ENCODE assay signal across 13 cellular contexts in genomic region chr2:189086710-189087109, GRCh38.
DNase-seq lines count a peak whose midpoint lies in the region; ATAC-seq and TF ChIP-seq lines count a peak whose summit lies in the region.
"Had no signal": no experiment of that assay in that cellular context is flagged by ENCODE, and none has a peak within 500 bp of the region (broad histone marks: within the 10 kb centered on the region; RNA-seq: fewer than 3 reads in every experiment).

No MANE protein-coding gene starts in this region.

- no peaks in the 10 kb centered on the region for H3K27me3 Mint-ChIP-seq in stimulated activated naive CD8-positive, alpha-beta T cell treated with anti-CD3 and anti-CD28 coated beads, Interleukin-15, amount 100 ng/mL, for 72 hours
- H3K27me3 Mint-ChIP-seq: activated naive CD4-positive, alpha-beta T cell treated with anti-CD3 and anti-CD28 coated beads, Interleukin-2, amount 10 ng/mL, durations not matched to agents 7 days and 5 days; B cell had no signal

- no peaks in the 10 kb centered on the region for H3K4me1 Mint-ChIP-seq in stimulated activated naive CD8-positive, alpha-beta T cell treated with anti-CD3 and anti-CD28 coated beads, Interleukin-15, amount 100 ng/mL, for 72 hours
- H3K4me1 Mint-ChIP-seq: B cell had no signal

- no peak for TF ChIP-seq CTCF in choroid plexus epithelial cell (conservative IDR thresholded peaks at IDR 0.05; ENCODE audit: low read depth, low read length)
- no peak for TF ChIP-seq CTCF in left lung (IDR thresholded peaks at IDR 0.05)
- no peak for TF ChIP-seq CTCF in BE2C (IDR thresholded peaks at IDR 0.05; ENCODE audit: low read depth, low read length)

- ATAC-seq in left lung (peak; percentile 27), GM18519 (IDR thresholded peaks at IDR 0.05; ENCODE audit: low FRiP score, unreplicated experiment) (no peak)
- no peak for ATAC-seq in stimulated activated naive CD8-positive, alpha-beta T cell treated with anti-CD3 and anti-CD28 coated beads, Interleukin-15, amount 100 ng/mL, for 72 hours

- H3K27me3 ChIP-seq in left lung (no peaks in the 10 kb centered on the region), BE2C (no peaks in the 10 kb centered on the region)

- H3K9me3 ChIP-seq in left lung (no peaks in the 10 kb centered on the region), BE2C (no peaks in the 10 kb centered on the region)

- H3K36me3 ChIP-seq in left lung: no peaks in the 10 kb centered on the region
- H3K36me3 ChIP-seq in BE2C: no peaks in the 10 kb centered on the region

- no peaks in the 10 kb centered on the region for H3K9me3 Mint-ChIP-seq in stimulated activated naive CD8-positive, alpha-beta T cell treated with anti-CD3 and anti-CD28 coated beads, Interleukin-15, amount 100 ng/mL, for 72 hours
- H3K9me3 Mint-ChIP-seq: activated naive CD4-positive, alpha-beta T cell treated with anti-CD3 and anti-CD28 coated beads, Interleukin-2, amount 10 ng/mL, durations not matched to agents 7 days and 5 days had no signal

- H3K4me1 ChIP-seq in left lung (no peaks in the 10 kb centered on the region), BE2C (no peaks in the 10 kb centered on the region)

- intact Hi-C loops in left lung (cut with DNase I): no loop called here

- in situ Hi-C loops in ACHN (cut with HindIII; ENCODE audit: low pct_ligation_motif_present, low pct_unique_long_range_greater_than_20kb, low sequenced_read_pairs): no loop called here

- H3K27ac Mint-ChIP-seq in stimulated activated naive CD8-positive, alpha-beta T cell treated with anti-CD3 and anti-CD28 coated beads, Interleukin-15, amount 100 ng/mL, for 72 hours: no peak overlapping the region
- H3K27ac Mint-ChIP-seq: activated naive CD4-positive, alpha-beta T cell treated with anti-CD3 and anti-CD28 coated beads, Interleukin-2, amount 10 ng/mL, durations not matched to agents 7 days and 5 days; B cell had no signal

- H3K4me3 ChIP-seq in choroid plexus epithelial cell (ENCODE audit: low read depth, low read length) (no peak overlapping the region), left lung (no peak overlapping the region), BE2C (ENCODE audit: low read depth, low read length) (no peak overlapping the region)

- no peak overlapping the region for H3K4me3 Mint-ChIP-seq in stimulated activated naive CD8-positive, alpha-beta T cell treated with anti-CD3 and anti-CD28 coated beads, Interleukin-15, amount 100 ng/mL, for 72 hours
- H3K4me3 Mint-ChIP-seq: activated naive CD4-positive, alpha-beta T cell treated with anti-CD3 and anti-CD28 coated beads, Interleukin-2, amount 10 ng/mL, durations not matched to agents 7 days and 5 days; B cell had no signal

- H3K27ac ChIP-seq in left lung: no peak overlapping the region

- DNase-seq in ACHN (peak; percentile 39), LHCN-M2 (ENCODE audit: low read depth) (peak; percentile 87), choroid plexus epithelial cell (ENCODE audit: low read depth) (peak; percentile 67), left lung (no peak), BE2C (no peak), NCI-H774 (lab: John Stamatoyannopoulos, UW) (no peak)
- no peak for DNase-seq in stimulated activated naive CD8-positive, alpha-beta T cell treated with anti-CD3 and anti-CD28 coated beads, Interleukin-15, amount 100 ng/mL, for 72 hours
- DNase-seq: activated naive CD4-positive, alpha-beta T cell treated with anti-CD3 and anti-CD28 coated beads, Interleukin-2, amount 10 ng/mL, durations not matched to agents 7 days and 5 days; NCI-H1105 treated with DMSO at 0.1 percent for 48 hours; NCI-H526 treated with DMSO at 0.1 percent for 48 hours; stimulated activated CD4-positive, alpha-beta T cell treated with anti-CD3 and anti-CD28 coated beads, Interleukin-15, amount 100 ng/mL, for 24 hours had no signal

Comparison
In these comparisons a context has a peak if more than half of its experiments do, and no peak if none do; other contexts are left out.
1. DNase-seq: peak in ACHN (single experiment), LHCN-M2 (single experiment) and choroid plexus epithelial cell (single experiment); none in left lung (0 of 2), stimulated activated naive CD8-positive, alpha-beta T cell treated with anti-CD3 and anti-CD28 coated beads, Interleukin-15, amount 100 ng/mL, for 72 hours (0 of 2), BE2C (single experiment) and NCI-H774 (single experiment).